8 cellular contexts compared by ENCODE assay signal in the genomic region with DNA sequence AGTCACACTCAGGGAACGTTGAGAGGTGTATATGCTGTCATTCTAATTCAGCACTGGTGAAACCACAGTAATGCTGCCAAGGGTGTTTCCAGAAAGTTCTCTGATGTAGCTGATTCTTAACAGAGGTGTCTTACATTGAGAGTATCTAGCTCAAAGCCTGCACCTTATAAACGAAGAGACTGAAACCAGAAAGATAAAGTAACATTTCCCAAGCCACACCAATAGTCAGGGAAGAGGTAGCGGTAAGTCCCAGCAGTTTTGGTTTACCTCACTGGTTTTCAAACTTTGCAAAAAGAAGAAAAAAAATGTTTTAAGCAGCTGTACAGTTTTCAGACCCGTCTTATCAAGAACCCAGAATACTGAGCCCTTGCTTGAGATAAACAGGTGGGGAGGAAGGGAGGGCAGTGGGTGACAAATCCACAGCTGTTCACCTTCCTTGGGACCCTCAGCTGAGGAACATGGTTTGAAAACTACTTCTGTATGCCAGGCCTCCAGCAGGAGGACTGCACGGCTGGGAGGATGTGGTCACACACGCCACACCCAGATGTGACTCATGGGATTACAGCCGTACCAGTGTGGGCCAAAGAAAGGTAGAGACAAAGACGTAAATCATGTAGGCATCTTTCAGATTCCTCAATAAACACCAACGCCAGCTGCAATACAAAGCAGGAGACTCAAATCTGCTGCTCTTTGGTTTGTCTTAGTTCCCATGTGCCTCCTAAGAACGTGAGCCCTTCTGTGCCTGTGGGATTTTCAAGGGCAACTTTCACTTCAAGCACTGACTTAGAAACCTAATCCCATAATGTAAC.
A peak's percentile ranks its signal among the peaks of the same experiment; 100 is the strongest.
DNase-seq lines count a peak whose midpoint lies in the region; ATAC-seq and TF ChIP-seq lines count a peak whose summit lies in the region.

No MANE protein-coding gene starts in this region.

- DNase-seq in GM10266 (ENCODE audit: extremely low spot score) (peak; percentile 57), H4 (ENCODE audit: low spot score) (peak; percentile 100), LHCN-M2 (ENCODE audit: low read depth) (peak; percentile 99), mucosa of gallbladder (ENCODE audit: low spot score) (peak; percentile 76), mesenteric fat pad (ENCODE audit: low spot score) (no peak)
- DNase-seq in central memory CD4-positive, alpha-beta T cell: peak; percentile 85
- peak; percentile 80 for DNase-seq in stimulated activated naive CD8-positive, alpha-beta T cell treated with anti-CD3 and anti-CD28 coated beads, Interleukin-15, Interleukin-2, amounts not matched to agents 100 U/mL and 50 U/mL, for 24 hours

- ATAC-seq in activated CD4-positive, CD25-positive, alpha-beta regulatory T cell treated with anti-CD3 and anti-CD28 coated beads, Interleukin-2, amount 50 U/mL, for 24 hours: peak; percentile 89 to 91
- ATAC-seq in stimulated activated naive CD8-positive, alpha-beta T cell treated with anti-CD3 and anti-CD28 coated beads, Interleukin-15, Interleukin-2, amounts not matched to agents 100 U/mL and 50 U/mL, for 24 hours: peak; percentile 94

- no peak for TF ChIP-seq CTCF in GM10266 (IDR thresholded peaks at IDR 0.05; ENCODE audit: control insufficient read depth, insufficient read depth, low read depth, missing control alignments)
